Comparison of ENCODE assay signal across 1 cellular context in the genomic region with DNA sequence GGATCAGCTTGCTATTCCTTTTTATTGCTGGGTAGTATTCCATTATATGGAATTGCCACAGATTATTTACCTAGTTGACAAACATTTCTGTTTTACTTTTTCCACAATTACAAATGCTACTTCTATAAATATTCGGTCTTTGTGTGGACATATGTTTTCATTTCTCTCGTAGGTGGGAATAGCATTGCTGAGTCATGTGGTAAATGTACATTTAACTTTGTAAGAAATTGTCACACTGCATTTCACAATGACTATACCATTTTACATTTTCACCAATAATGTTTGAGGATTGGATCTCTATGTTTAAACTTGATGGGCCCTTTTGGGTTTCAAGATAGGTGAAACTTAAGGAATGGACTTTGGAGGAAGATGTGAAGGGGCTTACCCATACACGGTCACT.
TF ChIP-seq lines count a peak whose summit lies in the region.

No MANE protein-coding gene starts in this region.

TF ChIP-seq in A549, 52 proteins besides CTCF, POLR2A, EP300 and RAD21:
- no peak for TF ChIP-seq HDAC2 (IDR thresholded peaks at IDR 0.05)
- peak; percentile 68 for TF ChIP-seq MAFK (IDR thresholded peaks at IDR 0.05; ENCODE audit: partially characterized antibody)
- 0 out of 2 replicates have a peak, but pooled peaks have one; percentile 18 for TF ChIP-seq NFE2L2 (conservative IDR thresholded peaks at IDR 0.05; ENCODE audit: low read length)
- no peak for TF ChIP-seq GATA3 (IDR thresholded peaks at IDR 0.05; ENCODE audit: borderline replicate concordance)
- TF ChIP-seq ZFP36 (IDR thresholded peaks at IDR 0.05; ENCODE audit: borderline replicate concordance, partially characterized antibody): no peak
